In genomic region chr1:32073387-32074229, GRCh38 we compare ENCODE assay signal across 8 cellular contexts. TPM values are rescaled to one million over a fixed set of nuclear protein-coding genes. Genes with fewer than 3 reads are reported as not detected.
DNase-seq lines count a peak whose midpoint lies in the region; ATAC-seq and TF ChIP-seq lines count a peak whose summit lies in the region.

No MANE protein-coding gene starts in this region.

- peaks cover 15% of the 10 kb centered on the region for H3K79me2 ChIP-seq in OCI-LY7 (ENCODE audit: insufficient read depth, low read depth, low read length)

- DNase-seq in NCI-H2029 (lab: John Stamatoyannopoulos, UW) = peak; percentile 77
- DNase-seq in NCI-H2029 treated with DMSO at 0.1 percent for 48 hours (lab: John Stamatoyannopoulos, UW) = no peak
- no peak for DNase-seq in OCI-LY7 (ENCODE audit: low spot score)
- DNase-seq in esophagus muscularis mucosa (ENCODE audit: extremely low spot score) = no peak
- no peak for DNase-seq in osteocyte (ENCODE audit: extremely low spot score, unreplicated experiment)
- no peak for DNase-seq in COR-L47 (lab: John Stamatoyannopoulos, UW)
- DNase-seq in NCI-H1092 treated with DMSO at 0.1 percent for 48 hours (lab: John Stamatoyannopoulos, UW) = no peak

- no peaks in the 10 kb centered on the region for H3K9me2 ChIP-seq in OCI-LY7 (ENCODE audit: insufficient read depth, low read length)

- ATAC-seq in HG02623 (IDR thresholded peaks at IDR 0.05; ENCODE audit: unreplicated experiment) = no peak

- no peaks in the 10 kb centered on the region for H3K9me3 ChIP-seq in OCI-LY7 (ENCODE audit: low read length)
- no peaks in the 10 kb centered on the region for H3K9me3 ChIP-seq in esophagus muscularis mucosa

- BruUV-seq in OCI-LY7 (replicated peaks; lab: Mats Ljungman, UMichigan) = TSS peak; percentile 61

- H3K4me3 ChIP-seq in OCI-LY7 (ENCODE audit: low read depth, low read length, poor library complexity, severe bottlenecking) (peak overlapping the region; percentile 77), esophagus muscularis mucosa (peak overlapping the region; percentile 73 to 97 (median 84))

- H3K4me2 ChIP-seq in OCI-LY7 (ENCODE audit: low read length) = peak overlapping the region; percentile 87

- 0 out of 2 replicates have a peak, but pooled peaks cover 4% of the 10 kb centered on the region for H4K20me1 ChIP-seq in OCI-LY7 (ENCODE audit: insufficient read depth, low read length)

- TF ChIP-seq POLR2A in esophagus muscularis mucosa (IDR thresholded peaks at IDR 0.05; ENCODE audit: low read depth) = no peak

- peaks cover 13% of the 10 kb centered on the region for H3K36me3 Mint-ChIP-seq in osteocyte (ENCODE audit: unreplicated experiment)

- TF ChIP-seq CTCF in OCI-LY7 (conservative IDR thresholded peaks at IDR 0.05; ENCODE audit: low read length) = peak; percentile 66
- no peak for TF ChIP-seq CTCF in esophagus muscularis mucosa (IDR thresholded peaks at IDR 0.05)
- TF ChIP-seq CTCF in osteocyte (IDR thresholded peaks at IDR 0.05) = peak; percentile 41

- intact Hi-C loops in OCI-LY7 (cut with micrococcal nuclease; ENCODE audit: unreplicated experiment) = loop anchor here (1.0 to 5.0 kb wide), 3 partner anchors 35 to 219 kb away; partner anchors contain the start of genes HDAC1 and KPNA6
- intact Hi-C loops in esophagus muscularis mucosa (cut with DNase I) = loop anchor here (5.0 kb wide), 1 partner anchor 34 kb away; the partner anchor contains the start of gene KPNA6

- no peak for TF ChIP-seq EP300 in esophagus muscularis mucosa (IDR thresholded peaks at IDR 0.05)

- POLR2A ChIA-PET in OCI-LY7 (lab: Charles Lee) = interaction anchor here (0.6 to 3.7 kb wide), 15 partner anchors 8 to 309 kb away, joined by 3 to 27 read pairs (median 5); partner anchors contain the start of genes CCDC28B, KPNA6 and TXLNA

- peak overlapping the region; percentile 91 for H3K4me3 Mint-ChIP-seq in osteocyte (ENCODE audit: unreplicated experiment)

- no peaks in the 10 kb centered on the region for H3K27me3 ChIP-seq in esophagus muscularis mucosa

- peaks cover 39% of the 10 kb centered on the region for H3K4me1 Mint-ChIP-seq in osteocyte (ENCODE audit: unreplicated experiment)

- CTCF ChIA-PET in OCI-LY7 (lab: Charles Lee; ENCODE audit: unreplicated experiment) = interaction anchor here (1.2 to 1.5 kb wide), 2 partner anchors 20 to 35 kb away, joined by 4 to 6 read pairs; partner anchors contain the start of gene KPNA6

- no peaks in the 10 kb centered on the region for H3K27me3 Mint-ChIP-seq in osteocyte (ENCODE audit: unreplicated experiment)

- H3K27ac Mint-ChIP-seq in osteocyte (ENCODE audit: unreplicated experiment) = peak overlapping the region; percentile 93

- 39% methylated on average over 21 of the region's 22 CpGs for WGBS in esophagus muscularis mucosa

- H3K36me3 ChIP-seq in OCI-LY7 (ENCODE audit: insufficient read depth, low read length) (peaks cover 41% of the 10 kb centered on the region), esophagus muscularis mucosa (peaks cover 15 to 39% (median 33%) of the 10 kb centered on the region in 4 donors)

- H3K4me1 ChIP-seq in OCI-LY7 (ENCODE audit: insufficient read depth, low read length, poor library complexity, severe bottlenecking) (peaks cover 22% of the 10 kb centered on the region), esophagus muscularis mucosa (peaks cover 17 to 27% (median 21%) of the 10 kb centered on the region in 4 donors)

- no peak overlapping the region for H2AFZ ChIP-seq in OCI-LY7 (ENCODE audit: low read length)

- peak overlapping the region; percentile 81 for H3K27ac ChIP-seq in OCI-LY7 (ENCODE audit: low read depth, low read length, poor library complexity, severe bottlenecking)
- peak overlapping the region; percentile 86 to 95 (median 94) for H3K27ac ChIP-seq in esophagus muscularis mucosa (replicated peaks in 1 of 4)

- H3K9me3 Mint-ChIP-seq in osteocyte (ENCODE audit: unreplicated experiment) = no peaks in the 10 kb centered on the region

RNA-seq across cellular contexts. Expression of gene TMEM39B, which starts 0.9 kb away (rescaled TPM):
- 10.0 and 11.3 TPM in 2 replicates for total RNA-seq in OCI-LY7 (2014; rRNA removed; shearing (Covaris generic))
- total RNA-seq in OCI-LY7 (2022) (35.9 and 38.8 TPM in 2 replicates), esophagus muscularis mucosa (1 to 10 TPM; 2.9 to 6.1 (median 4.8) TPM), osteocyte (22.9 and 25.0 TPM in 2 replicates)

RNA-seq across cellular contexts. Expression of gene KPNA6, which starts 34.2 kb away (rescaled TPM):
- total RNA-seq in OCI-LY7 (2014; rRNA removed; shearing (Covaris generic)) = 16.6 and 19.5 TPM in 2 replicates
- 36.3 and 40.7 TPM in 2 replicates for total RNA-seq in OCI-LY7 (2022)
- 10 to 100 TPM; 47.8 to 71.3 (median 55.4) TPM for total RNA-seq in esophagus muscularis mucosa
- total RNA-seq in osteocyte = 75.3 and 78.2 TPM in 2 replicates

RNA-seq across cellular contexts. Expression of gene KHDRBS1, which starts 59.9 kb away (rescaled TPM):
- total RNA-seq in OCI-LY7 (2014; rRNA removed; shearing (Covaris generic)) = 87.7 and 94.7 TPM in 2 replicates
- total RNA-seq in OCI-LY7 (2022) = 200 and 220 TPM in 2 replicates
- 10 to 100 TPM; 71.8 to 90.5 (median 79.7) TPM for total RNA-seq in esophagus muscularis mucosa
- total RNA-seq in osteocyte = 128 and 131 TPM in 2 replicates

Comparison
In these comparisons a context has a peak if more than half of its experiments do, and no peak if none do; other contexts are left out.
1. CTCF ChIP-seq: peak in OCI-LY7 (single experiment) and osteocyte (single experiment); none in esophagus muscularis mucosa (0 of 3).